9 cellular contexts compared by ENCODE assay signal in genomic region chr20:36399147-36399968, GRCh38.
DNase-seq lines count a peak whose midpoint lies in the region; ATAC-seq and TF ChIP-seq lines count a peak whose summit lies in the region.
"Had no signal": no experiment of that assay in that cellular context is flagged by ENCODE, and none has a peak within 500 bp of the region (broad histone marks: within the 10 kb centered on the region; RNA-seq: fewer than 3 reads in every experiment).

No MANE protein-coding gene starts in this region.

- no peak overlapping the region for H2BK120ac ChIP-seq in IMR-90 (ENCODE audit: low read depth, low read length)

- H4K5ac ChIP-seq in IMR-90 (ENCODE audit: low read depth, low read length): no peak overlapping the region

- no peak overlapping the region for H2BK15ac ChIP-seq in IMR-90 (ENCODE audit: low read depth, low read length)

- H3K9me1 ChIP-seq in IMR-90 (ENCODE audit: insufficient read depth, low read length): no peaks in the 10 kb centered on the region

- no peaks in the 10 kb centered on the region for H3K4me1 Mint-ChIP-seq in osteocyte (ENCODE audit: unreplicated experiment)
- H3K4me1 Mint-ChIP-seq: activated naive CD4-positive, alpha-beta T cell treated with anti-CD3 and anti-CD28 coated beads, Interleukin-2, amount 50 U/mL, for 24 hours had no signal

- no peak overlapping the region for H2AK5ac ChIP-seq in IMR-90 (ENCODE audit: low read depth, low read length)

- intact Hi-C loops in IMR-90 (cut with micrococcal nuclease): no loop called here
- intact Hi-C loops in colonic mucosa (cut with DNase I): no loop called here

- H3K36me3 ChIP-seq in IMR-90 (ENCODE audit: control insufficient read depth, insufficient read depth, low read length) (no peaks in the 10 kb centered on the region), colonic mucosa (no peaks in the 10 kb centered on the region)

- POLR2A ChIA-PET in IMR-90 (lab: Charles Lee; ENCODE audit: unreplicated experiment): no interaction called here

- in situ Hi-C loops in IMR-90 (cut with MboI; ENCODE audit: low sequenced_read_pairs): no loop called here

- H3K27me3 ChIP-seq in IMR-90 (ENCODE audit: control insufficient read depth, insufficient read depth, low read length) (peaks cover 36% of the 10 kb centered on the region), colonic mucosa (no peaks in the 10 kb centered on the region)

- no peak overlapping the region for H3K14ac ChIP-seq in IMR-90 (replicated peaks; ENCODE audit: low read depth, low read length)

- H3K4me3 Mint-ChIP-seq in osteocyte (ENCODE audit: unreplicated experiment): no peak overlapping the region
- H3K4me3 Mint-ChIP-seq: activated naive CD4-positive, alpha-beta T cell treated with anti-CD3 and anti-CD28 coated beads, Interleukin-2, amount 50 U/mL, for 24 hours had no signal

- no peak overlapping the region for H3K4ac ChIP-seq in IMR-90 (ENCODE audit: low read depth, low read length)

- TF ChIP-seq RAD21 in IMR-90 (IDR thresholded peaks at IDR 0.05; ENCODE audit: low read length): no peak

- dilution Hi-C loops in IMR-90 (cut with HindIII; ENCODE audit: low sequenced_read_pairs, unreplicated experiment): no loop called here

- no peaks in the 10 kb centered on the region for H3K36me3 Mint-ChIP-seq in osteocyte (ENCODE audit: unreplicated experiment)
- H3K36me3 Mint-ChIP-seq: activated naive CD4-positive, alpha-beta T cell treated with anti-CD3 and anti-CD28 coated beads, Interleukin-2, amount 50 U/mL, for 24 hours had no signal

- H3K4me1 ChIP-seq in IMR-90 (ENCODE audit: control insufficient read depth, insufficient read depth, low read length) (no peaks in the 10 kb centered on the region), colonic mucosa (no peaks in the 10 kb centered on the region)

- H4K91ac ChIP-seq in IMR-90 (ENCODE audit: insufficient read depth, low read depth, low read length): no peak overlapping the region

- H3K4me2 ChIP-seq in IMR-90 (ENCODE audit: low read depth, low read length): no peak overlapping the region

- BruUV-seq in IMR-90 (replicated peaks; lab: Mats Ljungman, UMichigan): no TSS peak

- WGBS in IMR-90 (ENCODE audit: extremely low coverage in 2 of 2, insufficient read length in 1 of 2), 2 experiments: 25% methylated on average over 4 of the region's 6 CpGs; no CpG with 5 or more reads in 1 of the 2 experiments

- TF ChIP-seq POLR2A in IMR-90 (IDR thresholded peaks at IDR 0.05; ENCODE audit: low read depth, low read length): no peak

- no peak for ATAC-seq in IMR-90 (ENCODE audit: low read depth)
- ATAC-seq in SK-N-SH treated with all-trans-retinoic acid at 6 μM for 48 hours: peak; percentile 90
- no peak for ATAC-seq in HG03095 (IDR thresholded peaks at IDR 0.05; ENCODE audit: unreplicated experiment)

- H3K4me3 ChIP-seq in IMR-90 (ENCODE audit: insufficient read depth, low read depth, low read length) (no peak overlapping the region), colonic mucosa (no peak overlapping the region)

- H3K27me3 Mint-ChIP-seq in osteocyte (ENCODE audit: unreplicated experiment): peaks cover 43% of the 10 kb centered on the region

- H3K9ac ChIP-seq in IMR-90 (ENCODE audit: low read depth, low read length) (no peak overlapping the region), colonic mucosa (ENCODE audit: low read depth in 2 of 2, low read length in 2 of 2) (no peak overlapping the region)

- H3K27ac Mint-ChIP-seq in osteocyte (ENCODE audit: unreplicated experiment): no peak overlapping the region
- H3K27ac Mint-ChIP-seq: activated naive CD4-positive, alpha-beta T cell treated with anti-CD3 and anti-CD28 coated beads, Interleukin-2, amount 50 U/mL, for 24 hours had no signal

- H3K23ac ChIP-seq in IMR-90 (ENCODE audit: low read depth, low read length): no peak overlapping the region

- peak; percentile 19 for DNase-seq in NCI-H1436 (lab: John Stamatoyannopoulos, UW)
- DNase-seq in NCI-H1436 treated with DMSO at 0.1 percent for 48 hours (lab: John Stamatoyannopoulos, UW): no peak
- peak; percentile 11 for DNase-seq in IMR-90
- peak; percentile 20 for DNase-seq in colonic mucosa
- no peak for DNase-seq in osteocyte (ENCODE audit: extremely low spot score, unreplicated experiment)
- no peak for DNase-seq in stimulated activated naive CD4-positive, alpha-beta T cell treated with Interleukin-2 at 50 U/mL for 16 hours (lab: John Stamatoyannopoulos, UW)

- H3K9me3 ChIP-seq in IMR-90 (ENCODE audit: control insufficient read depth, insufficient read depth, low read length) (peaks cover 2% of the 10 kb centered on the region; the same call in 1 of the 2 replicates), colonic mucosa (no peaks in the 10 kb centered on the region)

- H3K79me1 ChIP-seq in IMR-90 (ENCODE audit: low read depth in 1 of 2, low read length in 2 of 2): no peaks in the 10 kb centered on the region

- no peak overlapping the region for H3K18ac ChIP-seq in IMR-90 (ENCODE audit: low read depth, low read length)

- H4K20me1 ChIP-seq in IMR-90 (ENCODE audit: insufficient read depth, low read length): no peaks in the 10 kb centered on the region

- no peak overlapping the region for H2BK5ac ChIP-seq in IMR-90 (ENCODE audit: low read depth, low read length, poor library complexity, severe bottlenecking)

- no peak overlapping the region for H3K27ac ChIP-seq in IMR-90 (ENCODE audit: insufficient read depth, low read length)
- H3K27ac ChIP-seq in colonic mucosa: no peak overlapping the region

- no peak overlapping the region for H2AK9ac ChIP-seq in IMR-90 (replicated peaks; ENCODE audit: low read depth, low read length, poor library complexity)

- CTCF ChIA-PET in IMR-90 (lab: Yijun Ruan, JAX): no interaction called here

- H4K8ac ChIP-seq in IMR-90 (ENCODE audit: low read depth in 2 of 2, low read length in 2 of 2): no peak overlapping the region

- no peak overlapping the region for H3K56ac ChIP-seq in IMR-90 (ENCODE audit: extremely low read depth, insufficient read depth, low read length)

- H2BK20ac ChIP-seq in IMR-90 (ENCODE audit: low read depth, low read length): no peak overlapping the region

- H3K9me3 Mint-ChIP-seq in osteocyte (ENCODE audit: unreplicated experiment): peaks cover 4% of the 10 kb centered on the region
- H3K9me3 Mint-ChIP-seq: activated naive CD4-positive, alpha-beta T cell treated with anti-CD3 and anti-CD28 coated beads, Interleukin-2, amount 50 U/mL, for 24 hours had no signal

- H2AFZ ChIP-seq in IMR-90 (replicated peaks; ENCODE audit: low read length, poor library complexity): no peak overlapping the region

- TF ChIP-seq CTCF in IMR-90 (conservative IDR thresholded peaks at IDR 0.05; ENCODE audit: low read depth, low read length): peak; percentile 29; the same call in 1 of the 2 replicates
- TF ChIP-seq CTCF in colonic mucosa (IDR thresholded peaks at IDR 0.05): no peak
- TF ChIP-seq CTCF in osteocyte (IDR thresholded peaks at IDR 0.05): peak; percentile 40

TF ChIP-seq in IMR-90, 13 proteins besides CTCF, POLR2A, EP300 and RAD21 (continues in another document):
- TF ChIP-seq NFE2L2 (IDR thresholded peaks at IDR 0.05; ENCODE audit: low read depth, low read length) (no peak), CEBPB (IDR thresholded peaks at IDR 0.05; ENCODE audit: low read depth, low read length) (no peak), RCOR1 (IDR thresholded peaks at IDR 0.05; ENCODE audit: insufficient replicate concordance, low read length) (no peak), RFX5 (IDR thresholded peaks at IDR 0.05; ENCODE audit: low read depth, low read length) (no peak), USF2 (IDR thresholded peaks at IDR 0.05; ENCODE audit: low read depth, low read length) (no peak), FOS (IDR thresholded peaks at IDR 0.05; ENCODE audit: low read depth, low read length) (no peak), MAFK (IDR thresholded peaks at IDR 0.05; ENCODE audit: low read depth, low read length) (no peak), CHD1 (IDR thresholded peaks at IDR 0.05; ENCODE audit: low read depth, low read length) (no peak)

TF ChIP-seq in SK-N-SH treated with all-trans-retinoic acid at 6 μM for 48 hours, 23 proteins besides CTCF, POLR2A, EP300 and RAD21 (continues in another document):
- TF ChIP-seq RARB (CRISPR knock-in tag; IDR thresholded peaks at IDR 0.05) (no peak), ZC3H10 (CRISPR knock-in tag; IDR thresholded peaks at IDR 0.05) (no peak), TSHZ2 (CRISPR knock-in tag; IDR thresholded peaks at IDR 0.05) (no peak), CSRNP3 (CRISPR knock-in tag; IDR thresholded peaks at IDR 0.05) (no peak), TOX (CRISPR knock-in tag; IDR thresholded peaks at IDR 0.05; ENCODE audit: borderline replicate concordance) (no peak)

Comparison
In these comparisons a context has a peak if more than half of its experiments do, and no peak if none do; other contexts are left out.
1. DNase-seq: peak in NCI-H1436 (single experiment), IMR-90 (single experiment) and colonic mucosa (single experiment); none in NCI-H1436 treated with DMSO at 0.1 percent for 48 hours (single experiment), osteocyte (single experiment) and stimulated activated naive CD4-positive, alpha-beta T cell treated with Interleukin-2 at 50 U/mL for 16 hours (single experiment).